1 cellular context compared by ENCODE assay signal in the genomic region with DNA sequence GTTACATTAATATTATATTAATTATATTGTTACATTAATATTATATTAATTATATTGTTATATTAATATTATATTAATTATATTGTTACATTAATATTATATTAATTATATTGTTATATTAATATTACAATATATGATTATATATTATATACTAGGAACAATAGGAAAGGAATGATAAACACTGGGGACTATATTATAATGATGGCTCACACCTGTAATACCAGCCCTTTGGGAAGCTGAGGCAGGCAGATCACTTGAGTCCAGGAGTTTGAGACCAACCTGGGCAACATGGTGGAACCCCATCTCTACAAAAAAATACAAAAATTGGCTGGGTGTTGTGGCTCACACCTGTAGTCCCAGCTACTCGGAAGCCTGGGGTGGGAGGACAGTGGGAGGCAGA. TPM values are rescaled to one million over a fixed set of nuclear protein-coding genes. Genes with fewer than 3 reads are reported as not detected.
"Had no signal": no experiment of that assay in that cellular context is flagged by ENCODE, and none has a peak within 500 bp of the region (broad histone marks: within the 10 kb centered on the region; RNA-seq: fewer than 3 reads in every experiment).

No MANE protein-coding gene starts in this region.

RNA-seq across cellular contexts. Expression of a gene that starts 48.5 kb away (rescaled TPM):
- total RNA-seq: temporal lobe had no signal
